In genomic region chr16:11836653-11837244, GRCh38 we compare ENCODE assay signal across 12 cellular contexts. TPM values are rescaled to one million over a fixed set of nuclear protein-coding genes. Genes with fewer than 3 reads are reported as not detected.
DNase-seq lines count a peak whose midpoint lies in the region; ATAC-seq and TF ChIP-seq lines count a peak whose summit lies in the region.
"Had no signal": no experiment of that assay in that cellular context is flagged by ENCODE, and none has a peak within 500 bp of the region (broad histone marks: within the 10 kb centered on the region; RNA-seq: fewer than 3 reads in every experiment).

No MANE protein-coding gene starts in this region.

- WGBS in SK-N-SH (ENCODE audit: low lambda C conversion rate) = 75% methylated on average over 6 of the region's 6 CpGs

- no peak for TF ChIP-seq RAD21 in SK-N-SH (IDR thresholded peaks at IDR 0.05; ENCODE audit: low read length)

- peaks cover 3% of the 10 kb centered on the region for H3K36me3 Mint-ChIP-seq in activated naive CD8-positive, alpha-beta T cell
- peaks cover 45% of the 10 kb centered on the region for H3K36me3 Mint-ChIP-seq in activated naive CD8-positive, alpha-beta T cell treated with anti-CD3 and anti-CD28 coated beads, Interleukin-2, amount 50 U/mL, for 24 hours (ENCODE audit: low read depth)

- H2AFZ ChIP-seq in SK-N-SH (ENCODE audit: low read depth) = no peak overlapping the region

- H3F3A ChIP-seq in SK-N-SH (replicated peaks; ENCODE audit: insufficient read depth) = peaks cover 38% of the 10 kb centered on the region

- no peaks in the 10 kb centered on the region for H3K79me2 ChIP-seq in SK-N-SH (ENCODE audit: insufficient read depth)

- intact Hi-C loops in uterus (cut with DNase I; ENCODE audit: low total_unique reads) = no loop called here

- TF ChIP-seq EP300 in SK-N-SH (IDR thresholded peaks at IDR 0.05; ENCODE audit: borderline replicate concordance in 1 of 2, low read depth in 1 of 2, low read length in 1 of 2) = no peak

- H3K9me2 ChIP-seq in SK-N-SH = no peaks in the 10 kb centered on the region

- peaks cover 3% of the 10 kb centered on the region for H3K4me1 Mint-ChIP-seq in activated naive CD8-positive, alpha-beta T cell (ENCODE audit: low read depth)
- H3K4me1 Mint-ChIP-seq in activated naive CD8-positive, alpha-beta T cell treated with anti-CD3 and anti-CD28 coated beads, Interleukin-2, amount 50 U/mL, for 24 hours = no peaks in the 10 kb centered on the region

- no peaks in the 10 kb centered on the region for H3K27me3 Mint-ChIP-seq in activated naive CD8-positive, alpha-beta T cell
- no peaks in the 10 kb centered on the region for H3K27me3 Mint-ChIP-seq in activated naive CD8-positive, alpha-beta T cell treated with anti-CD3 and anti-CD28 coated beads, Interleukin-2, amount 50 U/mL, for 24 hours
- H3K27me3 Mint-ChIP-seq: naive thymus-derived CD8-positive, alpha-beta T cell had no signal

- no peaks in the 10 kb centered on the region for H3K9me3 ChIP-seq in SK-N-SH
- no peaks in the 10 kb centered on the region for H3K9me3 ChIP-seq in thoracic aorta
- no peaks in the 10 kb centered on the region for H3K9me3 ChIP-seq in uterus

- TF ChIP-seq CTCF in SK-N-SH (IDR thresholded peaks at IDR 0.05) = no peak
- no peak for TF ChIP-seq CTCF in foreskin keratinocyte (conservative IDR thresholded peaks at IDR 0.05)
- no peak for TF ChIP-seq CTCF in thoracic aorta (IDR thresholded peaks at IDR 0.05)
- no peak for TF ChIP-seq CTCF in uterus (IDR thresholded peaks at IDR 0.05)

- H3K4me2 ChIP-seq in SK-N-SH = peak overlapping the region; percentile 15; the same call in 1 of the 2 replicates

- no peak overlapping the region for H3K4me3 Mint-ChIP-seq in activated naive CD8-positive, alpha-beta T cell
- H3K4me3 Mint-ChIP-seq in activated naive CD8-positive, alpha-beta T cell treated with anti-CD3 and anti-CD28 coated beads, Interleukin-2, amount 50 U/mL, for 24 hours = no peak overlapping the region
- H3K4me3 Mint-ChIP-seq: activated T-helper 1 cell treated with anti-CD3 and anti-CD28 coated beads, Interleukin-12 subunit alpha, Interleukin-12 subunit beta, Interleukin-2, Interleukin-4 antibody, amounts not matched to agents 30 ng/mL and 10 ng/mL and 1 ng/mL, durations not matched to agents 14 hours and 24 hours and 36 hours; naive thymus-derived CD8-positive, alpha-beta T cell had no signal

- H3K36me3 ChIP-seq in SK-N-SH (replicated peaks in 1 of 2; ENCODE audit: control insufficient read depth in 1 of 2, insufficient read depth in 2 of 2, low read length in 1 of 2) (peaks cover 30 to 47% of the 10 kb centered on the region in 2 experiments), thoracic aorta (peaks cover 44% of the 10 kb centered on the region), uterus (no peaks in the 10 kb centered on the region)

- peak overlapping the region; percentile 54 for H3K27ac Mint-ChIP-seq in activated naive CD8-positive, alpha-beta T cell
- no peak overlapping the region for H3K27ac Mint-ChIP-seq in activated naive CD8-positive, alpha-beta T cell treated with anti-CD3 and anti-CD28 coated beads, Interleukin-2, amount 50 U/mL, for 24 hours
- H3K27ac Mint-ChIP-seq: activated T-helper 1 cell treated with anti-CD3 and anti-CD28 coated beads, Interleukin-12 subunit alpha, Interleukin-12 subunit beta, Interleukin-2, Interleukin-4 antibody, amounts not matched to agents 30 ng/mL and 10 ng/mL and 1 ng/mL, durations not matched to agents 14 hours and 24 hours and 36 hours had no signal

- H3K27ac ChIP-seq in SK-N-SH (ENCODE audit: low read depth in 2 of 2, low read length in 1 of 2) (peak overlapping the region; percentile 66 to 75), foreskin keratinocyte (no peak overlapping the region), thoracic aorta (peak overlapping the region; percentile 6 to 24), uterus (no peak overlapping the region)

- H3K4me3 ChIP-seq in SK-N-SH (ENCODE audit: low read depth in 2 of 2, low read length in 1 of 2) = no peak overlapping the region
- H3K4me3 ChIP-seq in thoracic aorta = no peak overlapping the region
- H3K4me3 ChIP-seq in uterus = no peak overlapping the region

- peaks cover 2 to 5% of the 10 kb centered on the region in 2 experiments; a peak in 3 of 4 replicates for H3K4me1 ChIP-seq in SK-N-SH (ENCODE audit: control insufficient read depth in 1 of 2, insufficient read depth in 2 of 2, low read depth in 1 of 2, low read length in 1 of 2)
- peaks cover 4% of the 10 kb centered on the region for H3K4me1 ChIP-seq in foreskin keratinocyte
- H3K4me1 ChIP-seq in thoracic aorta (ENCODE audit: control insufficient read depth in 1 of 2, low read depth in 2 of 2) = peaks cover 14 to 28% of the 10 kb centered on the region in 2 donors
- no peaks in the 10 kb centered on the region for H3K4me1 ChIP-seq in uterus

- POLR2A ChIA-PET in SK-N-SH (lab: Yijun Ruan, JAX) = no interaction called here

- H4K20me1 ChIP-seq in SK-N-SH (ENCODE audit: insufficient read depth) = peaks cover 9% of the 10 kb centered on the region; the same call in 1 of the 2 replicates

- H3K9ac ChIP-seq in SK-N-SH = no peak overlapping the region

- TF ChIP-seq POLR2A in uterus (IDR thresholded peaks at IDR 0.05) = no peak

- no peak for DNase-seq in activated naive CD8-positive, alpha-beta T cell treated with anti-CD3 and anti-CD28 coated beads, Interleukin-2, amount 50 U/mL, for 24 hours
- DNase-seq in SK-N-SH (no peak), foreskin keratinocyte (peak; percentile 32 to 63), thoracic aorta (ENCODE audit: low spot score) (no peak), NCI-H2196 (lab: John Stamatoyannopoulos, UW; ENCODE audit: unreplicated experiment) (no peak), uterus (no peak)
- DNase-seq: AML-193; naive thymus-derived CD8-positive, alpha-beta T cell; T-helper 2 cell had no signal

- ATAC-seq in activated naive CD8-positive, alpha-beta T cell treated with anti-CD3 and anti-CD28 coated beads, Interleukin-2, amount 50 U/mL, for 24 hours = no peak
- ATAC-seq in foreskin keratinocyte (peak; percentile 74), thoracic aorta (ENCODE audit: insufficient number of reproducible peaks, low FRiP score, low read depth) (peak; percentile 48), GM18868 (IDR thresholded peaks at IDR 0.05; ENCODE audit: unreplicated experiment) (no peak)

- H3K27me3 ChIP-seq in SK-N-SH (ENCODE audit: insufficient read depth) = no peaks in the 10 kb centered on the region
- H3K27me3 ChIP-seq in foreskin keratinocyte = no peaks in the 10 kb centered on the region
- H3K27me3 ChIP-seq in thoracic aorta (replicated peaks; ENCODE audit: insufficient read depth) = no peaks in the 10 kb centered on the region
- H3K27me3 ChIP-seq in uterus = no peaks in the 10 kb centered on the region

- no peaks in the 10 kb centered on the region for H3K9me3 Mint-ChIP-seq in activated naive CD8-positive, alpha-beta T cell (ENCODE audit: low read depth)
- H3K9me3 Mint-ChIP-seq in activated naive CD8-positive, alpha-beta T cell treated with anti-CD3 and anti-CD28 coated beads, Interleukin-2, amount 50 U/mL, for 24 hours = no peaks in the 10 kb centered on the region
- H3K9me3 Mint-ChIP-seq: activated T-helper 1 cell treated with anti-CD3 and anti-CD28 coated beads, Interleukin-12 subunit alpha, Interleukin-12 subunit beta, Interleukin-2, Interleukin-4 antibody, amounts not matched to agents 30 ng/mL and 10 ng/mL and 1 ng/mL, durations not matched to agents 14 hours and 24 hours and 36 hours; naive thymus-derived CD8-positive, alpha-beta T cell had no signal

- CTCF ChIA-PET in SK-N-SH (lab: Yijun Ruan, JAX) = no interaction called here

TF ChIP-seq in SK-N-SH, 30 proteins besides CTCF, POLR2A, EP300 and RAD21:
- no peak for TF ChIP-seq MAX (IDR thresholded peaks at IDR 0.05; ENCODE audit: low read depth)
- TF ChIP-seq PBX3 (IDR thresholded peaks at IDR 0.05) = peak; percentile 11; the same call in 1 of the 2 replicates
- TF ChIP-seq MXI1 (IDR thresholded peaks at IDR 0.05; ENCODE audit: low read depth, low read length) = no peak
- peak; percentile 52 for TF ChIP-seq JUND (IDR thresholded peaks at IDR 0.05)
- TF ChIP-seq FOSL2 (IDR thresholded peaks at IDR 0.05; ENCODE audit: borderline replicate concordance, low read depth) = peak; percentile 61; the same call in 1 of the 2 replicates

RNA-seq across cellular contexts. Expression of gene RSL1D1, which starts 14.6 kb away (rescaled TPM):
- polyA plus RNA-seq in SK-N-SH (2012; rRNA removed) (38.0 and 51.8 TPM in 2 replicates), foreskin keratinocyte (107 and 135 TPM in 2 replicates)
- 82.3 and 126 TPM in 2 replicates for polyA plus RNA-seq in SK-N-SH (2012; cell fraction: cytosol; rRNA removed)
- 5.7 and 18.1 TPM in 2 replicates for polyA plus RNA-seq in SK-N-SH (2012; cell fraction: nucleus; rRNA removed)
- total RNA-seq in foreskin keratinocyte (153 and 169 TPM in 2 replicates), thoracic aorta (100 to 1,000 TPM in 1 of 2 donors, 10 to 100 TPM in 1; 51.2 to 184 TPM), uterus (100 to 1,000 TPM in 3 of 4 donors, 10 to 100 TPM in 1; 97.9 to 484 (median 164) TPM)

RNA-seq across cellular contexts. Expression of gene ZC3H7A, which starts 39.7 kb away (rescaled TPM):
- polyA plus RNA-seq in SK-N-SH (2012; rRNA removed) = 31.9 and 38.7 TPM in 2 replicates
- polyA plus RNA-seq in SK-N-SH (2012; cell fraction: cytosol; rRNA removed) = 39.8 and 48.0 TPM in 2 replicates
- 71.8 and 77.3 TPM in 2 replicates for polyA plus RNA-seq in SK-N-SH (2012; cell fraction: nucleus; rRNA removed)
- total RNA-seq in foreskin keratinocyte = 49.6 and 50.8 TPM in 2 replicates
- 26.4 and 27.3 TPM in 2 replicates for polyA plus RNA-seq in foreskin keratinocyte
- 10 to 100 TPM; 47.8 to 86.1 TPM for total RNA-seq in thoracic aorta
- total RNA-seq in uterus = 10 to 100 TPM; 40.9 to 91.2 (median 67.5) TPM

Comparison
In these comparisons a context has a peak if more than half of its experiments do, and no peak if none do; other contexts are left out.
1. ATAC-seq: peak in foreskin keratinocyte (single experiment) and thoracic aorta (single experiment); none in activated naive CD8-positive, alpha-beta T cell treated with anti-CD3 and anti-CD28 coated beads, Interleukin-2, amount 50 U/mL, for 24 hours (single experiment) and GM18868 (single experiment).
2. DNase-seq: peak in foreskin keratinocyte (2 of 2); none in activated naive CD8-positive, alpha-beta T cell treated with anti-CD3 and anti-CD28 coated beads, Interleukin-2, amount 50 U/mL, for 24 hours (single experiment), SK-N-SH (single experiment), thoracic aorta (single experiment), NCI-H2196 (single experiment) and uterus (0 of 2).
3. H3K27ac ChIP-seq: peak in SK-N-SH (2 of 2) and thoracic aorta (2 of 2); none in foreskin keratinocyte (single experiment) and uterus (0 of 2).